ENCODE assay signal across 9 cellular contexts in genomic region chr16:57800213-57801097, GRCh38. TPM values are rescaled to one million over a fixed set of nuclear protein-coding genes. Genes with fewer than 3 reads are reported as not detected.
DNase-seq lines count a peak whose midpoint lies in the region; ATAC-seq, FAIRE-seq and TF ChIP-seq lines count a peak whose summit lies in the region.
"Had no signal": no experiment of that assay in that cellular context is flagged by ENCODE, and none has a peak within 500 bp of the region (broad histone marks: within the 10 kb centered on the region; RNA-seq: fewer than 3 reads in every experiment).

No MANE protein-coding gene starts in this region.

- peaks cover 59% of the 10 kb centered on the region for H3K79me2 ChIP-seq in astrocyte (ENCODE audit: insufficient read depth, low read length)

- peaks cover 58% of the 10 kb centered on the region for H4K20me1 ChIP-seq in astrocyte (ENCODE audit: insufficient read depth, low read length)

- H2AFZ ChIP-seq in astrocyte (ENCODE audit: low read depth, low read length) = no peak overlapping the region

- H3K4me3 Mint-ChIP-seq in astrocyte (ENCODE audit: unreplicated experiment) = peak overlapping the region; percentile 92

- DNase-seq in astrocyte (ENCODE audit: low read depth) (no peak), left lobe of liver (ENCODE audit: low spot score) (peak; percentile 74), NCI-H1930 (lab: John Stamatoyannopoulos, UW) (no peak), GM12891 (ENCODE audit: insufficient read length, low spot score) (no peak), T1000 (lab: John Stamatoyannopoulos, UW) (no peak), germinal center (ENCODE audit: low spot score) (no peak)
- DNase-seq: activated CD4-positive, alpha-beta T cell treated with anti-CD3 and anti-CD28 coated beads, Interleukin-2, amount 50 U/mL, for 48 hours had no signal

- H3K27me3 Mint-ChIP-seq in astrocyte (ENCODE audit: low read depth, unreplicated experiment) = no peaks in the 10 kb centered on the region

- H3K27ac ChIP-seq in HUES6 (ENCODE audit: low read depth, low read length) = no peak overlapping the region
- peak overlapping the region; percentile 92 for H3K27ac ChIP-seq in astrocyte (ENCODE audit: low read depth, low read length)
- H3K27ac ChIP-seq in subcutaneous abdominal adipose tissue (ENCODE audit: low read depth, low read length) = peak overlapping the region; percentile 93

- H3K36me3 ChIP-seq in HUES6 (ENCODE audit: control insufficient read depth, insufficient read depth, low read length) (no peaks in the 10 kb centered on the region; the same call in 1 of the 2 replicates), astrocyte (ENCODE audit: insufficient read depth, low read length) (peaks cover 9% of the 10 kb centered on the region), subcutaneous abdominal adipose tissue (ENCODE audit: control insufficient read depth in 5 of 5, insufficient read depth in 5 of 5, low read length in 5 of 5) (peaks cover 0 to 12% (median 11%) of the 10 kb centered on the region in 5 donors)

- no peak for TF ChIP-seq CTCF in astrocyte (IDR thresholded peaks at IDR 0.05; ENCODE audit: insufficient read depth, low read depth, low read length)

- peaks cover 3% of the 10 kb centered on the region; the same call in 1 of the 2 replicates for H3K27me3 ChIP-seq in HUES6 (ENCODE audit: control insufficient read depth, insufficient read depth, low read length)
- no peaks in the 10 kb centered on the region for H3K27me3 ChIP-seq in astrocyte (ENCODE audit: insufficient read depth, low read length)
- H3K27me3 ChIP-seq in subcutaneous abdominal adipose tissue (ENCODE audit: control insufficient read depth in 5 of 5, insufficient read depth in 4 of 5, low read length in 5 of 5) = no peaks in the 10 kb centered on the region

- H3K36me3 Mint-ChIP-seq in astrocyte (ENCODE audit: low read depth, unreplicated experiment) = no peaks in the 10 kb centered on the region

- H3K4me3 ChIP-seq in HUES6 (ENCODE audit: low read depth, low read length) = peak overlapping the region; percentile 78; the same call in 1 of the 2 replicates
- H3K4me3 ChIP-seq in astrocyte (ENCODE audit: insufficient read depth, low read depth, low read length) = peak overlapping the region; percentile 86
- H3K4me3 ChIP-seq in subcutaneous abdominal adipose tissue (ENCODE audit: low read depth in 1 of 5, low read length in 5 of 5) = peak overlapping the region; percentile 19 to 74 (median 68)

- H3K4me1 ChIP-seq in HUES6 (ENCODE audit: control insufficient read depth, insufficient read depth, low read length) = peaks cover 57% of the 10 kb centered on the region
- H3K4me1 ChIP-seq in astrocyte (ENCODE audit: insufficient read depth, low read length) = peaks cover 39% of the 10 kb centered on the region
- peaks cover 20 to 82% (median 71%) of the 10 kb centered on the region in 5 donors for H3K4me1 ChIP-seq in subcutaneous abdominal adipose tissue (ENCODE audit: control insufficient read depth in 5 of 5, insufficient read depth in 5 of 5, low read length in 5 of 5)

- H3K27ac Mint-ChIP-seq in astrocyte (ENCODE audit: unreplicated experiment) = peak overlapping the region; percentile 54

- H3K4me1 Mint-ChIP-seq in astrocyte (ENCODE audit: low read depth, unreplicated experiment) = peaks cover 48% of the 10 kb centered on the region

- no peaks in the 10 kb centered on the region for H3K9me3 Mint-ChIP-seq in astrocyte (ENCODE audit: unreplicated experiment)

- FAIRE-seq in astrocyte (lab: Jason Lieb, UNC) = no peak
- FAIRE-seq in GM12891 (lab: Jason Lieb, UNC) = no peak

- H3K9me3 ChIP-seq in HUES6 (ENCODE audit: control insufficient read depth, insufficient read depth, low read depth, low read length) (no peaks in the 10 kb centered on the region), astrocyte (ENCODE audit: insufficient read depth, low read depth, low read length) (no peaks in the 10 kb centered on the region), subcutaneous abdominal adipose tissue (ENCODE audit: control insufficient read depth in 5 of 5, low read length in 5 of 5) (no peaks in the 10 kb centered on the region)

- no peak for TF ChIP-seq POLR2A in GM12891 (IDR thresholded peaks at IDR 0.05; ENCODE audit: low read depth, low read length)

- peak overlapping the region; percentile 95 for H3K4me2 ChIP-seq in astrocyte (ENCODE audit: low read length)

- peak; percentile 11 for ATAC-seq in left lobe of liver

- peak overlapping the region; percentile 18 for H3K9ac ChIP-seq in HUES6 (ENCODE audit: low read length)
- peak overlapping the region; percentile 96 for H3K9ac ChIP-seq in astrocyte (ENCODE audit: low read length)
- peak overlapping the region in 4 of 5 donors; percentile 22 to 88 (median 80) for H3K9ac ChIP-seq in subcutaneous abdominal adipose tissue (ENCODE audit: low read length in 5 of 5)

TF ChIP-seq in GM12891, 5 proteins besides CTCF, POLR2A, EP300 and RAD21:
- no peak for TF ChIP-seq TAF1 (IDR thresholded peaks at IDR 0.05; ENCODE audit: low read depth, low read length)
- no peak for TF ChIP-seq SPI1 (IDR thresholded peaks at IDR 0.05; ENCODE audit: low read depth, low read length)
- TF ChIP-seq PAX5 (IDR thresholded peaks at IDR 0.05; ENCODE audit: insufficient read depth, low read length, severe bottlenecking) = no peak
- no peak for TF ChIP-seq POLR2AphosphoS5 (IDR thresholded peaks at IDR 0.05; ENCODE audit: low read depth, low read length)
- no peak for TF ChIP-seq POU2F2 (IDR thresholded peaks at IDR 0.05; ENCODE audit: low read depth, low read length)

RNA-seq across cellular contexts. Expression of gene KIFC3, which starts 1.8 kb away (rescaled TPM):
- total RNA-seq in astrocyte (80.4 and 96.9 TPM in 2 replicates), left lobe of liver (43.5 TPM)
- 1.3 TPM for polyA plus RNA-seq in GM12891 (2012; ENCODE audit: low read depth, missing spikeins)

Comparison
In these comparisons a context has a peak if more than half of its experiments do, and no peak if none do; other contexts are left out.
1. H3K9ac ChIP-seq: peak in every context shown above with its lines; median percentile 96 in astrocyte; 80 in subcutaneous abdominal adipose tissue; 18 in HUES6.